In genomic region chr10:47435081-47435480, GRCh38 we compare ENCODE assay signal across 34 cellular contexts. TPM values are rescaled to one million over a fixed set of nuclear protein-coding genes. Genes with fewer than 3 reads are reported as not detected.
"Had no signal": no experiment of that assay in that cellular context is flagged by ENCODE, and none has a peak within 500 bp of the region (broad histone marks: within the 10 kb centered on the region; RNA-seq: fewer than 3 reads in every experiment).

No MANE protein-coding gene starts in this region.

- H3K27ac ChIP-seq: coronary artery, esophagus squamous epithelium, heart right ventricle, left lung, prostate gland, right atrium auricular region, testis, tibial artery had no signal

- H3K9me3 ChIP-seq: mucosa of descending colon, prostate gland, testis had no signal

- FAIRE-seq: endothelial cell of umbilical vein, islet of Langerhans had no signal

- H3K27me3 ChIP-seq: right atrium auricular region, testis had no signal

- H3K4me1 ChIP-seq: heart right ventricle, left lung, prostate gland, right atrium auricular region, testis, tibial artery had no signal

- ATAC-seq: heart right ventricle; left cardiac atrium; left lung; mucosa of descending colon; sciatic nerve; stimulated activated effector memory CD8-positive, alpha-beta T cell treated with anti-CD3 and anti-CD28 coated beads, Interleukin-12 subunit alpha, Interleukin-12 subunit beta, amount 100 ng/mL, for 72 hours; stimulated activated naive CD8-positive, alpha-beta T cell treated with anti-CD3 and anti-CD28 coated beads, Interleukin-15, Interleukin-2, amounts not matched to agents 100 U/mL and 50 U/mL, for 24 hours had no signal

- H3K4me3 ChIP-seq: coronary artery, esophagus squamous epithelium, heart right ventricle, left lung, mucosa of descending colon, prostate gland, right atrium auricular region, smooth muscle cell, testis, tibial artery had no signal

- DNase-seq: dermis blood vessel endothelial cell; effector memory CD4-positive, alpha-beta T cell; esophagus squamous epithelium; foreskin melanocyte; glutamatergic neuron; heart right ventricle; hippocampal formation; left cardiac atrium; left lung; mesenchymal stem cell; mucosa of descending colon; naive B cell; nephron progenitor cell; nucleus accumbens; stimulated activated CD4-positive, alpha-beta T cell treated with anti-CD3 and anti-CD28 coated beads, Interleukin-12 subunit alpha, Interleukin-12 subunit beta, amount 100 ng/mL, for 4 hours; stimulated activated CD4-positive, alpha-beta T cell treated with anti-CD3 and anti-CD28 coated beads, Interleukin-1b, Interleukin-23, amount 100 ng/mL, for 48 hours; stimulated activated CD4-positive, alpha-beta T cell treated with anti-CD3 and anti-CD28 coated beads, Interleukin-4, amount 100 ng/mL, for 1 hour; stimulated activated naive CD8-positive, alpha-beta T cell treated with anti-CD3 and anti-CD28 coated beads, Interleukin-15, Interleukin-2, amounts not matched to agents 100 U/mL and 50 U/mL, for 24 hours; substantia nigra; testis; tibial artery had no signal

- H3K36me3 ChIP-seq: esophagus squamous epithelium, heart right ventricle, left lung, prostate gland, right atrium auricular region, tibial artery had no signal

- H3K4me2 ChIP-seq: smooth muscle cell had no signal

RNA-seq across cellular contexts. Expression of gene ANXA8, which starts 48.8 kb away (rescaled TPM):
- total RNA-seq: dermis blood vessel endothelial cell, endothelial cell of umbilical vein, lung microvascular endothelial cell, osteocyte had no signal
- polyA plus RNA-seq: endothelial cell of umbilical vein had no signal

RNA-seq across cellular contexts. Expression of gene ZNF488, which starts 51.0 kb away (rescaled TPM):
- total RNA-seq: left cardiac atrium, right atrium auricular region had no signal
- polyA plus RNA-seq: smooth muscle cell had no signal

RNA-seq across cellular contexts. Expression of gene FAM25G, which starts 56.4 kb away (rescaled TPM):
- total RNA-seq: dermis blood vessel endothelial cell, endothelial cell of umbilical vein, epithelial cell of proximal tubule, heart right ventricle, left cardiac atrium, left lung, lung microvascular endothelial cell, mesothelial cell of epicardium, osteocyte, prostate gland, right atrium auricular region, sciatic nerve, smooth muscle cell, urinary bladder had no signal
- polyA plus RNA-seq: endothelial cell of umbilical vein, heart right ventricle, smooth muscle cell, urinary bladder had no signal
